Comparison of ENCODE assay signal across 19 cellular contexts in genomic region chr17:15514469-15514868, GRCh38. TPM values are rescaled to one million over a fixed set of nuclear protein-coding genes. Genes with fewer than 3 reads are reported as not detected.
DNase-seq lines count a peak whose midpoint lies in the region; ATAC-seq, FAIRE-seq and TF ChIP-seq lines count a peak whose summit lies in the region.
"Had no signal": no experiment of that assay in that cellular context is flagged by ENCODE, and none has a peak within 500 bp of the region (broad histone marks: within the 10 kb centered on the region; RNA-seq: fewer than 3 reads in every experiment).

No MANE protein-coding gene starts in this region.

- in situ Hi-C loops in HepG2 (cut with HindIII; ENCODE audit: extremely low pct_ligation_motif_present, low pct_unique_long_range_greater_than_20kb) = no loop called here

- H3K9me3 Mint-ChIP-seq in brain = no peaks in the 10 kb centered on the region
- H3K9me3 Mint-ChIP-seq: CD8-positive, alpha-beta T cell had no signal

- peaks cover 19% of the 10 kb centered on the region for H3K4me1 ChIP-seq in smooth muscle cell (ENCODE audit: low read depth)
- H3K4me1 ChIP-seq in uterus = peaks cover 0 to 6% of the 10 kb centered on the region in 2 donors
- H3K4me1 ChIP-seq in HepG2 (ENCODE audit: insufficient read depth, low read length) = peaks cover 16% of the 10 kb centered on the region
- peaks cover 17% of the 10 kb centered on the region for H3K4me1 ChIP-seq in left ventricle myocardium inferior

- H3K27ac Mint-ChIP-seq in brain = peak overlapping the region in 3 of 5 experiments; percentile 39 to 97 (median 94)
- H3K27ac Mint-ChIP-seq: B cell; CD8-positive, alpha-beta T cell had no signal

- H3K27ac ChIP-seq in smooth muscle cell (ENCODE audit: low read depth) (peak overlapping the region; percentile 91), uterus (peak overlapping the region; percentile 65 to 91), HepG2 (ENCODE audit: extremely low read length, insufficient read depth, low read length) (no peak overlapping the region), left ventricle myocardium inferior (replicated peaks) (no peak overlapping the region)
- H3K27ac ChIP-seq: HL-60 had no signal

- intact Hi-C loops in left colon (cut with DNase I, micrococcal nuclease) = no loop called here
- intact Hi-C loops in uterus (cut with DNase I; ENCODE audit: low total_unique reads) = no loop called here
- intact Hi-C loops in HepG2 (cut with micrococcal nuclease; ENCODE audit: unreplicated experiment) = no loop called here
- intact Hi-C loops in left ventricle myocardium inferior (cut with micrococcal nuclease) = no loop called here

- peaks cover 30% of the 10 kb centered on the region for H3F3A ChIP-seq in smooth muscle cell (ENCODE audit: low read depth)

- no peak overlapping the region for H3K4me3 Mint-ChIP-seq in brain
- H3K4me3 Mint-ChIP-seq: B cell; CD8-positive, alpha-beta T cell had no signal

- H3K9me3 ChIP-seq in smooth muscle cell (replicated peaks; ENCODE audit: low read depth) (no peaks in the 10 kb centered on the region), uterus (no peaks in the 10 kb centered on the region), HepG2 (ENCODE audit: low read length) (no peaks in the 10 kb centered on the region), left ventricle myocardium inferior (replicated peaks) (no peaks in the 10 kb centered on the region)

- POLR2A ChIA-PET in HepG2 (lab: Yijun Ruan, JAX) = no interaction called here

- H3K27me3 ChIP-seq in smooth muscle cell (ENCODE audit: low read depth) (no peaks in the 10 kb centered on the region), uterus (no peaks in the 10 kb centered on the region), HepG2 (ENCODE audit: control insufficient read depth in 1 of 2, insufficient read depth in 2 of 2, low read length in 2 of 2) (no peaks in the 10 kb centered on the region), left ventricle myocardium inferior (ENCODE audit: low read depth) (no peaks in the 10 kb centered on the region)

- DNase-seq in left colon (no peak), smooth muscle cell (lab: John Stamatoyannopoulos, UW; ENCODE audit: unreplicated experiment) (no peak), uterus (no peak), HepG2 (ENCODE audit: low spot score) (no peak), globus pallidus (ENCODE audit: low spot score) (no peak), NCI-H524 (lab: John Stamatoyannopoulos, UW) (no peak), left ventricle myocardium inferior (no peak)
- DNase-seq: CD8-positive, alpha-beta T cell; GOT3; KG1; NCI-H1105; NCI-H1694 treated with DMSO at 0.1 percent for 48 hours; NCI-H446; NCI-H774 had no signal

- no TSS peak for BruUV-seq in HepG2 (replicated peaks; lab: Mats Ljungman, UMichigan)

- H3K4me2 ChIP-seq in smooth muscle cell = peak overlapping the region; percentile 81
- no peak overlapping the region for H3K4me2 ChIP-seq in HepG2 (ENCODE audit: low read depth, low read length)

- H3K79me2 ChIP-seq in smooth muscle cell (ENCODE audit: low read depth) (no peaks in the 10 kb centered on the region), HepG2 (ENCODE audit: insufficient read depth, low read length) (no peaks in the 10 kb centered on the region)

- H3K9ac ChIP-seq in smooth muscle cell (ENCODE audit: low read depth) (peak overlapping the region; percentile 23), HepG2 (ENCODE audit: insufficient read depth, low read depth, low read length) (no peak overlapping the region)

- H3K27me3 Mint-ChIP-seq in brain = no peaks in the 10 kb centered on the region
- H3K27me3 Mint-ChIP-seq: B cell had no signal

- TF ChIP-seq EP300 in HepG2 (IDR thresholded peaks at IDR 0.05; ENCODE audit: low read depth in 2 of 2, low read length in 2 of 2) (no peak), HepG2 (CRISPR knock-in tag; IDR thresholded peaks at IDR 0.05; ENCODE audit: borderline replicate concordance) (no peak)

- H4K20me1 ChIP-seq in smooth muscle cell (ENCODE audit: low read depth) (peaks cover 10% of the 10 kb centered on the region), HepG2 (ENCODE audit: insufficient read depth, low read length) (peaks cover 2% of the 10 kb centered on the region; the same call in 1 of the 2 replicates)

- TF ChIP-seq CTCF in brain (conservative IDR thresholded peaks at IDR 0.05) (no peak), smooth muscle cell (IDR thresholded peaks at IDR 0.05; ENCODE audit: borderline replicate concordance, insufficient read depth, poor library complexity, severe bottlenecking) (no peak), uterus (IDR thresholded peaks at IDR 0.05) (no peak), HepG2 (CRISPR knock-in tag; IDR thresholded peaks at IDR 0.05) (no peak), left ventricle myocardium inferior (IDR thresholded peaks at IDR 0.05; ENCODE audit: borderline replicate concordance) (no peak)

- H2AFZ ChIP-seq in smooth muscle cell (ENCODE audit: low read depth) (no peak overlapping the region), HepG2 (ENCODE audit: low read length) (no peak overlapping the region)

- CTCF ChIA-PET in HepG2 (lab: Yijun Ruan, JAX; ENCODE audit: low intra/inter-chr PET ratio, low total read pairs) = no interaction called here

- H3K36me3 Mint-ChIP-seq in brain = peaks cover 79% of the 10 kb centered on the region

- H3K36me3 ChIP-seq in smooth muscle cell (ENCODE audit: low read depth) = peaks cover 6% of the 10 kb centered on the region
- no peaks in the 10 kb centered on the region for H3K36me3 ChIP-seq in uterus
- peaks cover 16 to 64% of the 10 kb centered on the region in 2 experiments for H3K36me3 ChIP-seq in HepG2 (replicated peaks in 1 of 2; ENCODE audit: control insufficient read depth in 1 of 2, insufficient read depth in 2 of 2, low read length in 2 of 2)
- peaks cover 12% of the 10 kb centered on the region for H3K36me3 ChIP-seq in left ventricle myocardium inferior

- ATAC-seq in left colon = peak; percentile 67
- ATAC-seq in HepG2 = no peak
- ATAC-seq: CD8-positive, alpha-beta T cell; Panc1; Right ventricle myocardium inferior had no signal

- no peak for FAIRE-seq in HepG2 (lab: Jason Lieb, UNC)

- H3K4me3 ChIP-seq in smooth muscle cell = no peak overlapping the region
- no peak overlapping the region for H3K4me3 ChIP-seq in uterus
- H3K4me3 ChIP-seq in HepG2 (replicated peaks in 1 of 3; ENCODE audit: insufficient read depth in 1 of 3, low read depth in 2 of 3, low read length in 3 of 3) = no peak overlapping the region
- no peak overlapping the region for H3K4me3 ChIP-seq in left ventricle myocardium inferior

- TF ChIP-seq POLR2A in uterus (IDR thresholded peaks at IDR 0.05) = no peak
- TF ChIP-seq POLR2A in HepG2 (IDR thresholded peaks at IDR 0.05; ENCODE audit: insufficient read depth in 1 of 2, low read depth in 2 of 2, low read length in 2 of 2) = no peak

- TF ChIP-seq RAD21 in HepG2 (CRISPR knock-in tag; IDR thresholded peaks at IDR 0.05) = no peak

- WGBS in smooth muscle cell (ENCODE audit: low lambda C conversion rate) = 89% methylated on average over 2 of the region's 2 CpGs
- WGBS in HepG2 (ENCODE audit: low lambda C conversion rate) = 37% methylated on average over 2 of the region's 2 CpGs

- H3K4me1 Mint-ChIP-seq in brain = peaks cover 9% of the 10 kb centered on the region

RNA-seq across cellular contexts. Expression of gene CDRT4, which starts 47.0 kb away (rescaled TPM):
- polyA plus RNA-seq in brain (ENCODE audit: insufficient read depth, low read depth, low replicate concordance) (1.5 TPM), smooth muscle cell (4.2 and 4.3 TPM in 2 replicates), HepG2 (2011; rRNA removed) (12.1 and 12.8 TPM in 2 replicates)
- total RNA-seq in left colon (1 to 10 TPM; 6.4 to 6.6 TPM), smooth muscle cell (0.45 and 1.4 TPM in 2 replicates), uterus (10 to 100 TPM in 1 of 4 donors, 1 to 10 TPM in 2, under 1 TPM in 1; 0.29 to 22.8 (median 4.2) TPM), HepG2 (2016; rRNA removed; fragmentation: Illumina TruSeq; extraction: Trizol) (1.9 and 5.8 TPM in 2 replicates), left ventricle myocardium inferior (1.4 TPM)
- 2.1 and 2.8 TPM in 2 replicates for total RNA-seq in HepG2 (2016; cell fraction: cytosol; rRNA removed; fragmentation: Illumina TruSeq; extraction: Trizol; ENCODE audit: low read depth)
- 2.8 and 3.9 TPM in 2 replicates for total RNA-seq in HepG2 (2016; cell fraction: insoluble cytoplasmic fraction; rRNA removed; fragmentation: Illumina TruSeq; extraction: Trizol)
- total RNA-seq in HepG2 (2016; cell fraction: membrane; rRNA removed; fragmentation: Illumina TruSeq; extraction: Trizol) = 0.93 and 2.2 TPM in 2 replicates
- 6.2 and 8.3 TPM in 2 replicates for total RNA-seq in HepG2 (2016; cell fraction: nucleus; rRNA removed; fragmentation: Illumina TruSeq; extraction: Trizol)
- 1.4 and 2.4 TPM in 2 replicates for polyA plus RNA-seq in HepG2 (2011; cell fraction: cytosol; rRNA removed)
- polyA plus RNA-seq in HepG2 (2011; cell fraction: nucleus; rRNA removed) = 85.1 and 85.9 TPM in 2 replicates
- polyA plus RNA-seq in HepG2 (2012) = 4.8 and 8.8 TPM in 2 replicates
- polyA plus RNA-seq in HepG2 (2016; cell fraction: cytosol; fragmentation: Illumina TruSeq; extraction: Trizol; ENCODE audit: low read depth) = 0.59 and 0.97 TPM in 2 replicates
- polyA plus RNA-seq in HepG2 (2016; cell fraction: insoluble cytoplasmic fraction; fragmentation: Illumina TruSeq; extraction: Trizol; ENCODE audit: low read depth) = 1.7 and 2.7 TPM in 2 replicates
- polyA plus RNA-seq in HepG2 (2016; cell fraction: membrane; fragmentation: Illumina TruSeq; extraction: Trizol; ENCODE audit: low read depth) = 2.3 and 2.4 TPM in 2 replicates
- 38.4 and 39.4 TPM in 2 replicates for polyA plus RNA-seq in HepG2 (2016; cell fraction: nucleus; fragmentation: Illumina TruSeq; extraction: Trizol; ENCODE audit: insufficient read depth, low read depth)
- polyA minus RNA-seq in HepG2 (2011; rRNA and poly(A)+ RNA removed; ENCODE audit: low replicate concordance) = 9.6 and 12.2 TPM in 2 replicates
- 0.97 TPM in 1 of 2 replicates, not detected in the other for polyA minus RNA-seq in HepG2 (2011; cell fraction: cytosol; rRNA and poly(A)+ RNA removed)
- 22.5 and 27.2 TPM in 2 replicates for polyA minus RNA-seq in HepG2 (2011; cell fraction: nucleus; rRNA and poly(A)+ RNA removed)

RNA-seq across cellular contexts. Expression of gene TVP23C, which starts 48.8 kb away (rescaled TPM):
- 1.6 TPM for polyA plus RNA-seq in brain (ENCODE audit: insufficient read depth, low read depth, low replicate concordance)
- 10 to 100 TPM; 18.0 to 20.7 TPM for total RNA-seq in left colon
- 34.1 and 52.5 TPM in 2 replicates for total RNA-seq in smooth muscle cell
- polyA plus RNA-seq in smooth muscle cell = 10.0 and 11.6 TPM in 2 replicates
- 10 to 100 TPM; 19.4 to 62.4 (median 44.7) TPM for total RNA-seq in uterus
- 21.4 and 28.2 TPM in 2 replicates for total RNA-seq in HepG2 (2016; rRNA removed; fragmentation: Illumina TruSeq; extraction: Trizol)
- total RNA-seq in HepG2 (2016; cell fraction: cytosol; rRNA removed; fragmentation: Illumina TruSeq; extraction: Trizol; ENCODE audit: low read depth) = 48.5 and 53.9 TPM in 2 replicates
- total RNA-seq in HepG2 (2016; cell fraction: insoluble cytoplasmic fraction; rRNA removed; fragmentation: Illumina TruSeq; extraction: Trizol) = 22.2 and 28.9 TPM in 2 replicates
- 18.9 and 23.3 TPM in 2 replicates for total RNA-seq in HepG2 (2016; cell fraction: membrane; rRNA removed; fragmentation: Illumina TruSeq; extraction: Trizol)
- total RNA-seq in HepG2 (2016; cell fraction: nucleus; rRNA removed; fragmentation: Illumina TruSeq; extraction: Trizol) = 58.5 and 67.5 TPM in 2 replicates
- polyA plus RNA-seq in HepG2 (2011; rRNA removed) = 9.2 and 10.4 TPM in 2 replicates
- polyA plus RNA-seq in HepG2 (2011; cell fraction: cytosol; rRNA removed) = 2.1 and 2.9 TPM in 2 replicates
- polyA plus RNA-seq in HepG2 (2011; cell fraction: nucleus; rRNA removed) = 11.2 and 18.7 TPM in 2 replicates
- polyA plus RNA-seq in HepG2 (2012) = 8.8 and 10.8 TPM in 2 replicates
- polyA plus RNA-seq in HepG2 (2016; cell fraction: cytosol; fragmentation: Illumina TruSeq; extraction: Trizol; ENCODE audit: low read depth) = 2.0 and 2.3 TPM in 2 replicates
- polyA plus RNA-seq in HepG2 (2016; cell fraction: insoluble cytoplasmic fraction; fragmentation: Illumina TruSeq; extraction: Trizol; ENCODE audit: low read depth) = 8.3 and 12.5 TPM in 2 replicates
- 4.4 and 6.3 TPM in 2 replicates for polyA plus RNA-seq in HepG2 (2016; cell fraction: membrane; fragmentation: Illumina TruSeq; extraction: Trizol; ENCODE audit: low read depth)
- 28.8 and 34.7 TPM in 2 replicates for polyA plus RNA-seq in HepG2 (2016; cell fraction: nucleus; fragmentation: Illumina TruSeq; extraction: Trizol; ENCODE audit: insufficient read depth, low read depth)
- polyA minus RNA-seq in HepG2 (2011; rRNA and poly(A)+ RNA removed; ENCODE audit: low replicate concordance) = 8.8 and 32.2 TPM in 2 replicates
- polyA minus RNA-seq in HepG2 (2011; cell fraction: cytosol; rRNA and poly(A)+ RNA removed) = 14.0 and 17.8 TPM in 2 replicates
- polyA minus RNA-seq in HepG2 (2011; cell fraction: nucleus; rRNA and poly(A)+ RNA removed) = 174 and 213 TPM in 2 replicates
- 4.8 TPM for total RNA-seq in left ventricle myocardium inferior

Comparison
In these comparisons a context has a peak if more than half of its experiments do, and no peak if none do; other contexts are left out.
1. H3K27ac ChIP-seq: peak in smooth muscle cell (single experiment) and uterus (2 of 2); none in HepG2 (single experiment) and left ventricle myocardium inferior (single experiment).